10 cellular contexts compared by ENCODE assay signal in genomic region chr14:102523200-102524025, GRCh38. TPM values are rescaled to one million over a fixed set of nuclear protein-coding genes. Genes with fewer than 3 reads are reported as not detected.
A peak's percentile ranks its signal among the peaks of the same experiment; 100 is the strongest.
DNase-seq lines count a peak whose midpoint lies in the region; ATAC-seq and TF ChIP-seq lines count a peak whose summit lies in the region.
"Had no signal": no experiment of that assay in that cellular context is flagged by ENCODE, and none has a peak within 500 bp of the region (broad histone marks: within the 10 kb centered on the region; RNA-seq: fewer than 3 reads in every experiment).

No MANE protein-coding gene starts in this region.

- 55% methylated on average over 26 of the region's 26 CpGs for WGBS in prostate gland

- ATAC-seq in GM18858 (IDR thresholded peaks at IDR 0.05; ENCODE audit: unreplicated experiment): no peak

- intact Hi-C loops in prostate gland (cut with DNase I): loop anchor here (10.0 kb wide), 1 partner anchor 171 kb away; no protein-coding TSS in a partner anchor

- TF ChIP-seq CTCF in coronary artery (IDR thresholded peaks at IDR 0.05): no peak
- TF ChIP-seq CTCF in osteoblast (IDR thresholded peaks at IDR 0.05; ENCODE audit: extremely low read depth, low read depth, low read length): no peak
- no peak for TF ChIP-seq CTCF in prostate gland (IDR thresholded peaks at IDR 0.05)

- peak overlapping the region; percentile 9; the same call in 1 of the 2 replicates for H3K9ac ChIP-seq in ES-I3 (ENCODE audit: low read depth, low read length)

- H3K4me3 ChIP-seq in coronary artery (peak overlapping the region; percentile 79), osteoblast (ENCODE audit: insufficient read depth, low read length) (no peak overlapping the region), prostate gland (no peak overlapping the region)

- no peaks in the 10 kb centered on the region for H4K20me1 ChIP-seq in osteoblast (ENCODE audit: insufficient read depth, low read length)

- H3K79me2 ChIP-seq in osteoblast (ENCODE audit: insufficient read depth, low read length): no peaks in the 10 kb centered on the region

- peak; percentile 25 for DNase-seq in NCI-H2171 treated with DMSO at 0.1 percent for 48 hours (lab: John Stamatoyannopoulos, UW)
- peak; percentile 71 for DNase-seq in coronary artery (ENCODE audit: low spot score)
- peak; percentile 62 for DNase-seq in osteoblast (ENCODE audit: insufficient read length, low spot score, missing footprints)
- DNase-seq in iPS-NIHi7 (ENCODE audit: extremely low spot score): no peak
- DNase-seq in prostate gland (ENCODE audit: low spot score): no peak
- DNase-seq in stimulated activated CD4-positive, alpha-beta T cell treated with anti-CD3 and anti-CD28 coated beads, Interleukin-4, amount 100 ng/mL, for 4 hours: no peak
- DNase-seq: activated effector memory CD4-positive, alpha-beta T cell treated with Interleukin-2 at 50 U/mL for 16 hours; HCEC 1CT had no signal

- peak overlapping the region; percentile 100 for H3K4me2 ChIP-seq in osteoblast (ENCODE audit: insufficient read depth, low read length)

- H2AFZ ChIP-seq in osteoblast (ENCODE audit: low read length): peak overlapping the region; percentile 63

- H3K4me1 ChIP-seq in ES-I3 (ENCODE audit: insufficient read depth, low read length) (peaks cover 5% of the 10 kb centered on the region; the same call in 1 of the 2 replicates), osteoblast (ENCODE audit: insufficient read depth, low read length) (peaks cover 10% of the 10 kb centered on the region), prostate gland (replicated peaks) (no peaks in the 10 kb centered on the region)

- H3K36me3 ChIP-seq in ES-I3 (ENCODE audit: insufficient read depth, low read length) (no peaks in the 10 kb centered on the region), osteoblast (ENCODE audit: insufficient read depth, low read length) (no peaks in the 10 kb centered on the region), prostate gland (no peaks in the 10 kb centered on the region)

- H3K27ac ChIP-seq in coronary artery (peak overlapping the region in 1 of 2 donors; percentile 90), osteoblast (ENCODE audit: low read depth, low read length) (no peak overlapping the region), prostate gland (no peak overlapping the region)

- H3K9me3 ChIP-seq in ES-I3 (ENCODE audit: control insufficient read depth, insufficient read depth, low read length): no peaks in the 10 kb centered on the region
- H3K9me3 ChIP-seq in osteoblast (ENCODE audit: low read depth, low read length): no peaks in the 10 kb centered on the region
- no peaks in the 10 kb centered on the region for H3K9me3 ChIP-seq in prostate gland

- no peaks in the 10 kb centered on the region for H3K27me3 ChIP-seq in osteoblast (ENCODE audit: insufficient read depth, low read length)
- H3K27me3 ChIP-seq in prostate gland (replicated peaks; ENCODE audit: insufficient read depth): no peaks in the 10 kb centered on the region

- no peak for TF ChIP-seq POLR2A in prostate gland (IDR thresholded peaks at IDR 0.05)

RNA-seq across cellular contexts. Expression of gene ANKRD9, which starts 13.8 kb away (rescaled TPM):
- total RNA-seq in osteoblast (13.6 and 15.6 TPM in 2 replicates), prostate gland (10 to 100 TPM; 81.1 to 81.5 TPM)

Comparison
In these comparisons a context has a peak if more than half of its experiments do, and no peak if none do; other contexts are left out.
1. DNase-seq: peak in NCI-H2171 treated with DMSO at 0.1 percent for 48 hours (single experiment), coronary artery (single experiment) and osteoblast (single experiment); none in iPS-NIHi7 (single experiment), prostate gland (single experiment) and stimulated activated CD4-positive, alpha-beta T cell treated with anti-CD3 and anti-CD28 coated beads, Interleukin-4, amount 100 ng/mL, for 4 hours (0 of 2).